Comparison of ENCODE assay signal across 8 cellular contexts in the genomic region with DNA sequence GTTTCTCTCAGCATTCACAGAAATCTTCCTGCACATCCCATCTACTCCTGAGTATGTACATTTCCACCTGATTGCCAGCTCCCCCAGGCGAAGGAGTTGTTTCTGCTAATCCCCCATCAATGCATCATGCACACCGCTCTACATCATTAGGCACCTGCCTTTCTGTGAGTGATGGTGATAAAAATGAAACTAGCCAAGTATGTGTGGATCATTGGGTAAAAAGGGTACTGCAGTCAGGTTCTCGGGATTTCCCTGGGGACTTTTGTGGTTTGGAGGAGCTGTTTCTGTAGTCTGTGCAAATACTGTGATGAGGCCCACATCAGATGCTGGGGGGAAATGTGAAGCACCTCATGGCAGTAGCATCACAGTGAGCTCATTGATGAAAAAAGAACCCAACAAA. TPM values are rescaled to one million over a fixed set of nuclear protein-coding genes. Genes with fewer than 3 reads are reported as not detected.
A peak's percentile ranks its signal among the peaks of the same experiment; 100 is the strongest.
DNase-seq lines count a peak whose midpoint lies in the region; ATAC-seq and TF ChIP-seq lines count a peak whose summit lies in the region.

No MANE protein-coding gene starts in this region.

- TF ChIP-seq CTCF in GM10266 (IDR thresholded peaks at IDR 0.05; ENCODE audit: control insufficient read depth, insufficient read depth, low read depth, missing control alignments) = no peak
- no peak for TF ChIP-seq CTCF in chondrocyte (IDR thresholded peaks at IDR 0.05)

- H3K27ac Mint-ChIP-seq in chondrocyte (ENCODE audit: unreplicated experiment) = no peak overlapping the region

- no peaks in the 10 kb centered on the region for H3K4me1 Mint-ChIP-seq in chondrocyte (ENCODE audit: low read depth)

- H3K9me3 Mint-ChIP-seq in chondrocyte (ENCODE audit: low read depth) = peaks cover 7% of the 10 kb centered on the region

- peak; percentile 85 for ATAC-seq in GM21737 (IDR thresholded peaks at IDR 0.05; ENCODE audit: unreplicated experiment)

- H3K4me3 Mint-ChIP-seq in chondrocyte (ENCODE audit: unreplicated experiment) = no peak overlapping the region

- DNase-seq in GM10266 (ENCODE audit: extremely low spot score) = peak; percentile 70
- DNase-seq in NCI-H1092 treated with DMSO at 0.1 percent for 48 hours (lab: John Stamatoyannopoulos, UW) = peak; percentile 15
- peak; percentile 67 to 78 for DNase-seq in activated T-cell treated with anti-CD3 and anti-CD28 coated beads, Interleukin-2, amount 50 U/mL, for 48 hours
- peak; percentile 90 for DNase-seq in stimulated activated CD4-positive, alpha-beta T cell treated with anti-CD3 and anti-CD28 coated beads, Interleukin-4, amount 100 ng/mL, for 24 hours
- no peak for DNase-seq in NCI-H1048 (lab: John Stamatoyannopoulos, UW)
- DNase-seq in chondrocyte (ENCODE audit: low spot score) = no peak
- no peak for DNase-seq in DMS114 treated with DMSO at 0.1 percent for 48 hours (lab: John Stamatoyannopoulos, UW; ENCODE audit: unreplicated experiment)

- peaks cover 2% of the 10 kb centered on the region for H3K36me3 Mint-ChIP-seq in chondrocyte (ENCODE audit: low read depth)

- peaks cover 18% of the 10 kb centered on the region for H3K27me3 Mint-ChIP-seq in chondrocyte (ENCODE audit: low read depth)

RNA-seq across cellular contexts. Expression of a gene that starts 30.4 kb away (rescaled TPM):
- 0.28 to 0.89 TPM (median 0.72 TPM) in 3 replicates for total RNA-seq in chondrocyte

Comparison
In these comparisons a context has a peak if more than half of its experiments do, and no peak if none do; other contexts are left out.
1. DNase-seq: peak in GM10266 (single experiment), NCI-H1092 treated with DMSO at 0.1 percent for 48 hours (single experiment), activated T-cell treated with anti-CD3 and anti-CD28 coated beads, Interleukin-2, amount 50 U/mL, for 48 hours (2 of 2) and stimulated activated CD4-positive, alpha-beta T cell treated with anti-CD3 and anti-CD28 coated beads, Interleukin-4, amount 100 ng/mL, for 24 hours (single experiment); none in NCI-H1048 (single experiment), chondrocyte (single experiment) and DMS114 treated with DMSO at 0.1 percent for 48 hours (single experiment).